ENCODE assay signal across 24 cellular contexts in genomic region chr2:188819781-188820180, GRCh38.
DNase-seq lines count a peak whose midpoint lies in the region; ATAC-seq, FAIRE-seq and TF ChIP-seq lines count a peak whose summit lies in the region.
"Had no signal": no experiment of that assay in that cellular context is flagged by ENCODE, and none has a peak within 500 bp of the region (broad histone marks: within the 10 kb centered on the region; RNA-seq: fewer than 3 reads in every experiment).

No MANE protein-coding gene starts in this region.

- no peaks in the 10 kb centered on the region for H3K9me1 ChIP-seq in keratinocyte (ENCODE audit: control insufficient read depth, extremely low read depth, insufficient read depth, low read length)

- H3K4me3 Mint-ChIP-seq in astrocyte (ENCODE audit: unreplicated experiment), result no peak overlapping the region
- H3K4me3 Mint-ChIP-seq: activated CD8-positive, alpha-beta T cell treated with anti-CD3 and anti-CD28 coated beads for 36 hours; CD4-positive, CD25-positive, alpha-beta regulatory T cell; dendritic cell treated with granulocyte-macrophage colony-stimulating factor and Interleukin-4, amounts not matched to agents 40 ng/mL and 50 ng/mL, for 4 days had no signal

- H3K9me3 ChIP-seq in astrocyte (ENCODE audit: insufficient read depth, low read depth, low read length) (no peaks in the 10 kb centered on the region), keratinocyte (ENCODE audit: control insufficient read depth, low read depth, low read length) (no peaks in the 10 kb centered on the region)
- H3K9me3 ChIP-seq: lower lobe of right lung, vagina had no signal

- H3K27me3 ChIP-seq in astrocyte (ENCODE audit: insufficient read depth, low read length), result no peaks in the 10 kb centered on the region
- no peaks in the 10 kb centered on the region for H3K27me3 ChIP-seq in keratinocyte (ENCODE audit: control insufficient read depth, extremely low read depth, insufficient read depth, low read length)
- H3K27me3 ChIP-seq: right atrium auricular region, vagina had no signal

- H4K20me1 ChIP-seq in astrocyte (ENCODE audit: insufficient read depth, low read length) (no peaks in the 10 kb centered on the region), keratinocyte (ENCODE audit: control insufficient read depth, extremely low read depth, insufficient read depth, low read length) (no peaks in the 10 kb centered on the region)

- no peak for ATAC-seq in Right ventricle myocardium inferior
- ATAC-seq: activated CD4-positive, CD25-positive, alpha-beta regulatory T cell treated with anti-CD3 and anti-CD28 coated beads, Interleukin-2, amount 50 U/mL, for 24 hours; activated CD8-positive, alpha-beta T cell treated with anti-CD3 and anti-CD28 coated beads for 36 hours; lower lobe of right lung had no signal

- H3K4me1 ChIP-seq in astrocyte (ENCODE audit: insufficient read depth, low read length) (no peaks in the 10 kb centered on the region), keratinocyte (ENCODE audit: control insufficient read depth, extremely low read depth, insufficient read depth, low read length) (no peaks in the 10 kb centered on the region)
- H3K4me1 ChIP-seq: lower lobe of right lung, right atrium auricular region had no signal

- H3K27ac ChIP-seq in astrocyte (ENCODE audit: low read depth, low read length) (no peak overlapping the region), keratinocyte (ENCODE audit: control insufficient read depth, insufficient read depth, low read length) (no peak overlapping the region)
- H3K27ac ChIP-seq: lower lobe of right lung, right atrium auricular region, vagina had no signal

- H3K4me2 ChIP-seq in astrocyte (ENCODE audit: low read length), result no peak overlapping the region
- no peak overlapping the region for H3K4me2 ChIP-seq in keratinocyte (ENCODE audit: control insufficient read depth, extremely low read depth, insufficient read depth, low read depth, low read length)

- H3K4me1 Mint-ChIP-seq in astrocyte (ENCODE audit: low read depth, unreplicated experiment), result peaks cover 15% of the 10 kb centered on the region
- H3K4me1 Mint-ChIP-seq: CD4-positive, CD25-positive, alpha-beta regulatory T cell had no signal

- TF ChIP-seq CTCF in astrocyte (IDR thresholded peaks at IDR 0.05; ENCODE audit: insufficient read depth, low read depth, low read length) (no peak), keratinocyte (optimal IDR thresholded peaks at IDR 0.05 in 1 of 3, IDR thresholded peaks at IDR 0.05 in 1 of 3, conservative IDR thresholded peaks at IDR 0.05 in 1 of 3; ENCODE audit: extremely low read depth in 1 of 3, insufficient read depth in 2 of 3, low read length in 3 of 3) (no peak), foreskin fibroblast (IDR thresholded peaks at IDR 0.05; ENCODE audit: low read depth, low read length) (no peak)

- no peak overlapping the region for H3K4me3 ChIP-seq in astrocyte (ENCODE audit: insufficient read depth, low read depth, low read length)
- no peak overlapping the region for H3K4me3 ChIP-seq in keratinocyte (ENCODE audit: control insufficient read depth in 2 of 3, extremely low read depth in 1 of 3, insufficient read depth in 2 of 3, low read depth in 1 of 3, low read length in 3 of 3)
- no peak overlapping the region for H3K4me3 ChIP-seq in foreskin fibroblast (ENCODE audit: low read depth in 1 of 2, low read length in 2 of 2)
- H3K4me3 ChIP-seq: lower lobe of right lung, right atrium auricular region, vagina had no signal

- intact Hi-C loops in Right ventricle myocardium inferior (cut with DNase I), result no loop called here

- H3K79me2 ChIP-seq in astrocyte (ENCODE audit: insufficient read depth, low read length), result no peaks in the 10 kb centered on the region
- H3K79me2 ChIP-seq in keratinocyte (ENCODE audit: control insufficient read depth, insufficient read depth, low read length), result no peaks in the 10 kb centered on the region

- H3K27ac Mint-ChIP-seq in astrocyte (ENCODE audit: unreplicated experiment), result no peak overlapping the region
- H3K27ac Mint-ChIP-seq: activated CD8-positive, alpha-beta T cell treated with anti-CD3 and anti-CD28 coated beads for 36 hours; CD4-positive, CD25-positive, alpha-beta regulatory T cell; dendritic cell treated with granulocyte-macrophage colony-stimulating factor and Interleukin-4, amounts not matched to agents 40 ng/mL and 50 ng/mL, for 4 days had no signal

- DNase-seq in EL (peak; percentile 19), astrocyte (ENCODE audit: low read depth) (peak; percentile 83), keratinocyte (ENCODE audit: low read depth, low spot score) (no peak), renal cortical epithelial cell (ENCODE audit: low read depth) (peak; percentile 4), foreskin fibroblast (no peak), Right ventricle myocardium inferior (ENCODE audit: missing footprints) (no peak)
- DNase-seq in stimulated activated naive CD4-positive, alpha-beta T cell (lab: John Stamatoyannopoulos, UW), result no peak
- DNase-seq in effector CD8-positive, alpha-beta T cell (lab: John Stamatoyannopoulos, UW), result no peak
- DNase-seq: activated CD8-positive, alpha-beta T cell treated with anti-CD3 and anti-CD28 coated beads for 36 hours; activated gamma-delta T cell treated with Interleukin-2 at 50 U/mL for 16 hours; activated T-cell treated with anti-CD3 and anti-CD28 coated beads for 4 hours; CD4-positive, CD25-positive, alpha-beta regulatory T cell; hypothalamus; lower lobe of right lung; NCI-H1694 treated with DMSO at 0.1 percent for 48 hours; stimulated activated CD4-positive, alpha-beta T cell treated with anti-CD3 and anti-CD28 coated beads, Interleukin-15, amount 100 ng/mL, for 24 hours; stimulated activated CD8-positive, alpha-beta memory T cell treated with anti-CD3 and anti-CD28 coated beads, Interleukin-4, amount 100 ng/mL, for 48 hours had no signal

- no peaks in the 10 kb centered on the region for H3K9me3 Mint-ChIP-seq in astrocyte (ENCODE audit: unreplicated experiment)
- H3K9me3 Mint-ChIP-seq: activated CD8-positive, alpha-beta T cell treated with anti-CD3 and anti-CD28 coated beads for 36 hours had no signal

- peak overlapping the region; percentile 11 for H2AFZ ChIP-seq in astrocyte (ENCODE audit: low read depth, low read length)
- peak overlapping the region; percentile 30 for H2AFZ ChIP-seq in keratinocyte (ENCODE audit: control insufficient read depth, low read length)

- H3K36me3 Mint-ChIP-seq in astrocyte (ENCODE audit: low read depth, unreplicated experiment), result no peaks in the 10 kb centered on the region
- H3K36me3 Mint-ChIP-seq: CD4-positive, CD25-positive, alpha-beta regulatory T cell had no signal

- H3K36me3 ChIP-seq in astrocyte (ENCODE audit: insufficient read depth, low read length) (no peaks in the 10 kb centered on the region), keratinocyte (ENCODE audit: control insufficient read depth in 2 of 2, extremely low read depth in 1 of 2, insufficient read depth in 2 of 2, low read length in 2 of 2) (no peaks in the 10 kb centered on the region)
- H3K36me3 ChIP-seq: lower lobe of right lung, right atrium auricular region, vagina had no signal

- H3K9ac ChIP-seq in astrocyte (ENCODE audit: low read length) (no peak overlapping the region), keratinocyte (ENCODE audit: control insufficient read depth, extremely low read depth, insufficient read depth, low read length) (no peak overlapping the region)

- FAIRE-seq in astrocyte (lab: Jason Lieb, UNC) (no peak), keratinocyte (lab: Jason Lieb, UNC) (no peak)
- FAIRE-seq: frontal cortex, G401.6, islet of Langerhans had no signal

- dilution Hi-C loops in keratinocyte (cut with MboI; ENCODE audit: extremely low pct_ligation_motif_present, low sequenced_read_pairs), result no loop called here

- no peaks in the 10 kb centered on the region for H3K27me3 Mint-ChIP-seq in astrocyte (ENCODE audit: low read depth, unreplicated experiment)
- H3K27me3 Mint-ChIP-seq: activated CD8-positive, alpha-beta T cell treated with anti-CD3 and anti-CD28 coated beads for 36 hours; CD4-positive, CD25-positive, alpha-beta regulatory T cell; dendritic cell treated with granulocyte-macrophage colony-stimulating factor and Interleukin-4, amounts not matched to agents 40 ng/mL and 50 ng/mL, for 4 days had no signal

Comparison
In these comparisons a context has a peak if more than half of its experiments do, and no peak if none do; other contexts are left out.
1. DNase-seq: peak in EL (single experiment), astrocyte (single experiment) and renal cortical epithelial cell (single experiment); none in keratinocyte (single experiment), stimulated activated naive CD4-positive, alpha-beta T cell (0 of 6), effector CD8-positive, alpha-beta T cell (single experiment), foreskin fibroblast (0 of 2) and Right ventricle myocardium inferior (single experiment).